30 cellular contexts compared by ENCODE assay signal in genomic region chr6:100889351-100889750, GRCh38.
"Had no signal": no experiment of that assay in that cellular context is flagged by ENCODE, and none has a peak within 500 bp of the region (broad histone marks: within the 10 kb centered on the region; RNA-seq: fewer than 3 reads in every experiment).

No MANE protein-coding gene starts in this region.

- H3K36me3 ChIP-seq: breast epithelium, SJCRH30, WERI-Rb-1 had no signal

- H3K9me3 ChIP-seq: body of pancreas, breast epithelium, SJCRH30 had no signal

- H3K4me1 Mint-ChIP-seq: activated CD4-positive, alpha-beta memory T cell treated with anti-CD3 and anti-CD28 coated beads, Interleukin-2, amount 10 ng/mL, durations not matched to agents 7 days and 5 days; activated naive CD8-positive, alpha-beta T cell treated with anti-CD3 and anti-CD28 coated beads, Interleukin-2, amount 10 ng/mL, durations not matched to agents 7 days and 5 days; activated T-helper 17 cell treated with anti-CD3 and anti-CD28 coated beads, Interleukin-2, amount 50 U/mL, for 72 hours had no signal

- H3K4me3 ChIP-seq: body of pancreas, breast epithelium, SJCRH30, SK-N-MC had no signal

- H3K36me3 Mint-ChIP-seq: activated naive CD8-positive, alpha-beta T cell treated with anti-CD3 and anti-CD28 coated beads, Interleukin-2, amount 10 ng/mL, durations not matched to agents 7 days and 5 days had no signal

- H3K27ac ChIP-seq: body of pancreas, breast epithelium, SJCRH30, SK-N-MC, WERI-Rb-1 had no signal

- H3K27ac Mint-ChIP-seq: activated CD4-positive, alpha-beta memory T cell treated with anti-CD3 and anti-CD28 coated beads, Interleukin-2, amount 10 ng/mL, durations not matched to agents 7 days and 5 days; activated naive CD8-positive, alpha-beta T cell treated with anti-CD3 and anti-CD28 coated beads, Interleukin-2, amount 10 ng/mL, durations not matched to agents 7 days and 5 days; activated T-cell treated with anti-CD3 and anti-CD28 coated beads, Interleukin-2, amount 50 U/mL, for 72 hours; activated T-helper 17 cell treated with anti-CD3 and anti-CD28 coated beads, Interleukin-2, amount 50 U/mL, for 72 hours had no signal

- H3K9me3 Mint-ChIP-seq: activated CD4-positive, alpha-beta memory T cell treated with anti-CD3 and anti-CD28 coated beads, Interleukin-2, amount 10 ng/mL, durations not matched to agents 7 days and 5 days; activated naive CD8-positive, alpha-beta T cell treated with anti-CD3 and anti-CD28 coated beads, Interleukin-2, amount 10 ng/mL, durations not matched to agents 7 days and 5 days; activated T-cell treated with anti-CD3 and anti-CD28 coated beads, Interleukin-2, amount 50 U/mL, for 72 hours; activated T-helper 17 cell treated with anti-CD3 and anti-CD28 coated beads, Interleukin-2, amount 50 U/mL, for 72 hours had no signal

- ATAC-seq: activated T-cell treated with anti-CD3 and anti-CD28 coated beads, Interleukin-2, amount 50 U/mL, for 72 hours; activated T-helper 17 cell treated with anti-CD3 and anti-CD28 coated beads, Interleukin-2, amount 50 U/mL, for 72 hours; body of pancreas; Panc1 had no signal

- H3K4me1 ChIP-seq: body of pancreas, breast epithelium, SJCRH30 had no signal

- DNase-seq: activated CD4-positive, alpha-beta memory T cell treated with anti-CD3 and anti-CD28 coated beads, Interleukin-2, amount 10 ng/mL, durations not matched to agents 7 days and 5 days; activated CD4-positive, alpha-beta T cell treated with anti-CD3 and anti-CD28 coated beads for 1 hour; activated CD4-positive, alpha-beta T cell treated with anti-CD3 and anti-CD28 coated beads for 48 hours; activated CD4-positive, CD25-positive, alpha-beta regulatory T cell; activated CD8-positive, alpha-beta memory T cell treated with anti-CD3 and anti-CD28 coated beads for 24 hours; activated effector memory CD4-positive, alpha-beta T cell treated with anti-CD3 and anti-CD28 coated beads, Interleukin-2, amount 50 U/mL, for 16 hours; activated naive CD4-positive, alpha-beta T cell; activated naive CD4-positive, alpha-beta T cell treated with anti-CD3 and anti-CD28 coated beads, Interleukin-2, amount 50 U/mL, for 16 hours; activated naive CD8-positive, alpha-beta T cell treated with anti-CD3 and anti-CD28 coated beads, Interleukin-2, amount 10 ng/mL, durations not matched to agents 7 days and 5 days; activated T-cell treated with anti-CD3 and anti-CD28 coated beads, Interleukin-2, amount 50 U/mL, for 1 hour; activated T-cell treated with anti-CD3 and anti-CD28 coated beads, Interleukin-2, amount 50 U/mL, for 72 hours; amygdala; body of pancreas; Karpas-422; NCI-H1105; NCI-H1417 treated with DMSO at 0.1 percent for 48 hours; NCI-H187 treated with DMSO at 0.1 percent for 48 hours; NCI-H2081; NCI-H345; NCI-H510A; NCI-H526; NCI-H748 treated with DMSO at 0.1 percent for 48 hours; SHP77; SJCRH30; T1000; WERI-Rb-1 had no signal

- H3K27me3 Mint-ChIP-seq: activated T-helper 17 cell treated with anti-CD3 and anti-CD28 coated beads, Interleukin-2, amount 50 U/mL, for 72 hours had no signal

- H3K27me3 ChIP-seq: body of pancreas, breast epithelium, SJCRH30 had no signal

- H3K4me3 Mint-ChIP-seq: activated CD4-positive, alpha-beta memory T cell treated with anti-CD3 and anti-CD28 coated beads, Interleukin-2, amount 10 ng/mL, durations not matched to agents 7 days and 5 days; activated naive CD8-positive, alpha-beta T cell treated with anti-CD3 and anti-CD28 coated beads, Interleukin-2, amount 10 ng/mL, durations not matched to agents 7 days and 5 days; activated T-cell treated with anti-CD3 and anti-CD28 coated beads, Interleukin-2, amount 50 U/mL, for 72 hours; activated T-helper 17 cell treated with anti-CD3 and anti-CD28 coated beads, Interleukin-2, amount 50 U/mL, for 72 hours had no signal
